In the genomic region with DNA sequence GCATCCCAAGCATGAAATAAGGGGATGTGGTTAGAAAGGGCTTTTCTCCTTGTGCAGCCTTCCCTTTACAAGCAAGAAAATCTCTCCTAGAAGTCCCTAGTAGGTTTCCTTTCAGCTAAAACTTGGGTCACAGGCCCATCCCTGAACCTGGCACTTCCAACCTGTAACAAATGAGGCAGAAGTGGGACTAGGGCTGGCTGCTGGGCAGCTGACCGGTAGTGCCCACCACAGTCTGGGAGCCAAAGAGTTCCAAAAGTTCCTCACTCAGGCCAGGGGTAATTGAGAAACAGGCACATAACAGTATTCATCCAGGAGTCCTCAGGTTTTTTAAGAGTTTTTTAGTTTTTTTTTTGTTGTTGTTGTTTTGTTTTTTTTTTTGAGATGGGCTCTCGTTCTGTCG, we compare ENCODE assay signal across 23 cellular contexts. TPM values are rescaled to one million over a fixed set of nuclear protein-coding genes. Genes with fewer than 3 reads are reported as not detected.
"Had no signal": no experiment of that assay in that cellular context is flagged by ENCODE, and none has a peak within 500 bp of the region (broad histone marks: within the 10 kb centered on the region; RNA-seq: fewer than 3 reads in every experiment).

No MANE protein-coding gene starts in this region.

- H3K4me2 ChIP-seq: KMS-11 had no signal

- H3K9me3 Mint-ChIP-seq: IgD-negative memory B cell had no signal

- H3K27me3 ChIP-seq: SJSA1 had no signal

- H3K4me3 Mint-ChIP-seq: IgD-negative memory B cell had no signal

- H3K4me3 ChIP-seq: K562, SJSA1, SK-N-MC had no signal

- H3K36me3 ChIP-seq: SJSA1 had no signal

- H3K9ac ChIP-seq: KMS-11 had no signal

- H3K9me3 ChIP-seq: SJSA1 had no signal

- H3K27ac ChIP-seq: KMS-11, SJSA1, SK-N-MC had no signal

- H3K27ac Mint-ChIP-seq: IgD-negative memory B cell had no signal

- H3K36me3 Mint-ChIP-seq: IgD-negative memory B cell had no signal

- DNase-seq: NCI-H1092, NCI-H1105 treated with DMSO at 0.1 percent for 48 hours, NCI-H1417 treated with DMSO at 0.1 percent for 48 hours, NCI-H146, NCI-H1694 treated with DMSO at 0.1 percent for 48 hours, NCI-H1930, NCI-H2081, NCI-H2107, NCI-H226, NCI-H446, NCI-H510A, NCI-H524 treated with DMSO at 0.1 percent for 48 hours, NCI-H69, NCI-H774, Right ventricle myocardium superior, RPMI8226, SIG-M5, SW 1271 had no signal

RNA-seq across cellular contexts. Expression of a gene that starts 59.4 kb away (rescaled TPM):
- polyA plus RNA-seq: IgD-negative memory B cell had no signal
